In the genomic region with DNA sequence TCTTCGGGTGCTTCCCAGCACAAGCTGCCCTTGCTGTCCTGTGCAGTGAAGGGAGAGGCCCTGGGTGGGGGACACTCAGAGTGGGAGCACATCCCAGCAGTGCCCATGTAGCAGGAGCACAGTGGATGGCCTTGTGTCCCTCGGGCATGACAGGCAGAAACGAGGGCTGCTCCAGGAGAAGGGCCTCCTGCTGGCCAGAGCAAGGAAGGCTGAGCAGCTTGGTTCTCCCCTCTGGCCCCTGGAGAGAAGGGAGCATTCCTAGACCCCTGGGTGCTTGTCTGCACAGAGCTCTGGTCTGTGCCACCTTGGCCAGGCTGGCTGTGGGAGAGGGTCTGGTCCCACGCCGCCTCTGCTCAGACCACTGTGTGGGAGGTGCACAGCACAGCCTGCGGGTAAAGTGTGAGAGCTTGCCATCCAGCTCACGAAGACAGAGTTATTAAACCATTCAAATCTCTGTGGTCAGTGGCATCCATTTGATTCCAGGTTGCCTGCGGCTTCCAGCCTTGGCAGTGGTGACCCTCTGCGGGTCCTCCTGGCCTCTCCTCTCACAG, we compare ENCODE assay signal across 1 cellular context.
TF ChIP-seq lines count a peak whose summit lies in the region.

No MANE protein-coding gene starts in this region.

TF ChIP-seq in H1, 55 proteins besides CTCF, POLR2A, EP300 and RAD21:
- no peak for TF ChIP-seq MAFK (IDR thresholded peaks at IDR 0.05; ENCODE audit: low read depth, low read length)
- TF ChIP-seq, protein P1, sequence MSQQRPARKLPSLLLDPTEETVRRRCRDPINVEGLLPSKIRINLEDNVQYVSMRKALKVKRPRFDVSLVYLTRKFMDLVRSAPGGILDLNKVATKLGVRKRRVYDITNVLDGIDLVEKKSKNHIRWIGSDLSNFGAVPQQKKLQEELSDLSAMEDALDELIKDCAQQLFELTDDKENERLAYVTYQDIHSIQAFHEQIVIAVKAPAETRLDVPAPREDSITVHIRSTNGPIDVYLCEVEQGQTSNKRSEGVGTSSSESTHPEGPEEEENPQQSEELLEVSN (IDR thresholded peaks at IDR 0.05) = no peak
- TF ChIP-seq KDM5A (IDR thresholded peaks at IDR 0.05; ENCODE audit: low read length) = no peak
- no peak for TF ChIP-seq YY1 (IDR thresholded peaks at IDR 0.05; ENCODE audit: low read depth, low read length)
- TF ChIP-seq, protein P2, sequence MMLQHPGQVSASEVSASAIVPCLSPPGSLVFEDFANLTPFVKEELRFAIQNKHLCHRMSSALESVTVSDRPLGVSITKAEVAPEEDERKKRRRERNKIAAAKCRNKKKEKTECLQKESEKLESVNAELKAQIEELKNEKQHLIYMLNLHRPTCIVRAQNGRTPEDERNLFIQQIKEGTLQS (IDR thresholded peaks at IDR 0.05; ENCODE audit: insufficient read depth, low read depth, low read length) = no peak
- TF ChIP-seq JUN (IDR thresholded peaks at IDR 0.05; ENCODE audit: low read depth, low read length) = no peak
- no peak for TF ChIP-seq SUZ12 (IDR thresholded peaks at IDR 0.05; ENCODE audit: low read length)
- no peak for TF ChIP-seq BRCA1 (IDR thresholded peaks at IDR 0.05; ENCODE audit: low read depth, low read length)
